ENCODE assay signal across 20 cellular contexts in the genomic region with DNA sequence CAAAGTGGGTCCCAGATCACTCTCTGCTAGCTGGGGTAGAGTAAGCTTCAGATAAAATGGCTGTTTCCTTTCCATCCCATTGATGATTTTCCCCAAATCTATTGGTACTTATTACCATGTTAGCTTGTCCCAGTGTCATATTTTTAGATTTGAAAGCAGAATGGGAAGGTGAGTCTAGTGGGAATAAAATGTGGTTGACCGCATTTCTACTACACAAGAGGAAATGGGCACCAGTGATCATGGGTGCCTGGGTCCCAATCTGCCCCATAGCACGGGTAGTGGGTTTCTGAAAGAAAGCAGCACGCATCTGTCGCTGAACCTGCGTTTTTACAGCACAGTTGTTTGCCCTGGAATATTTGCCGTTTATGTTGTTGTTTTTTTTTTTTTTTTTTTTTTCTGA.
"Had no signal": no experiment of that assay in that cellular context is flagged by ENCODE, and none has a peak within 500 bp of the region (broad histone marks: within the 10 kb centered on the region; RNA-seq: fewer than 3 reads in every experiment).

No MANE protein-coding gene starts in this region.

- H2AFZ ChIP-seq: neural progenitor cell had no signal

- H3K27me3 ChIP-seq: neural progenitor cell, transverse colon, vagina had no signal

- H3K27ac ChIP-seq: neural progenitor cell, vagina had no signal

- H3K36me3 Mint-ChIP-seq: activated CD8-positive, alpha-beta memory T cell treated with anti-CD3 and anti-CD28 coated beads, Interleukin-2, amount 10 ng/mL, durations not matched to agents 7 days and 5 days; activated naive CD8-positive, alpha-beta T cell; memory B cell had no signal

- FAIRE-seq: bronchial epithelial cell had no signal

- DNase-seq: activated B cell treated with CpG ODN at 0.5 μM for 24 hours; activated CD4-positive, alpha-beta memory T cell treated with anti-CD3 and anti-CD28 coated beads, Interleukin-2, amount 10 ng/mL, durations not matched to agents 7 days and 5 days; activated CD4-positive, alpha-beta T cell treated with anti-CD3 and anti-CD28 coated beads for 4 hours; activated CD8-positive, alpha-beta memory T cell treated with anti-CD3 and anti-CD28 coated beads, Interleukin-2, amount 10 ng/mL, durations not matched to agents 7 days and 5 days; cerebellar nuclear complex; cortex of kidney; effector CD8-positive, alpha-beta T cell; stimulated activated CD4-positive, alpha-beta T cell treated with anti-CD3 and anti-CD28 coated beads, Interleukin-12 subunit alpha, Interleukin-12 subunit beta, amount 100 ng/mL, for 4 hours; stimulated activated CD4-positive, alpha-beta T cell treated with anti-CD3 and anti-CD28 coated beads, Interleukin-1b, Interleukin-23, amount 100 ng/mL, for 48 hours; stimulated activated CD8-positive, alpha-beta memory T cell treated with anti-CD3 and anti-CD28 coated beads, Interleukin-4, amount 100 ng/mL, for 48 hours; stimulated activated naive CD4-positive, alpha-beta T cell treated with Interleukin-2 at 50 U/mL for 16 hours; substantia nigra; transverse colon had no signal

- H3K9me3 ChIP-seq: transverse colon, vagina had no signal

- H3K4me1 Mint-ChIP-seq: activated CD4-positive, alpha-beta memory T cell treated with anti-CD3 and anti-CD28 coated beads, Interleukin-2, amount 10 ng/mL, durations not matched to agents 7 days and 5 days; activated CD8-positive, alpha-beta memory T cell treated with anti-CD3 and anti-CD28 coated beads, Interleukin-2, amount 10 ng/mL, durations not matched to agents 7 days and 5 days had no signal

- H3K4me3 Mint-ChIP-seq: activated B cell treated with CpG ODN at 0.5 μM for 24 hours; activated CD4-positive, alpha-beta memory T cell treated with anti-CD3 and anti-CD28 coated beads, Interleukin-2, amount 10 ng/mL, durations not matched to agents 7 days and 5 days; activated CD8-positive, alpha-beta memory T cell treated with anti-CD3 and anti-CD28 coated beads, Interleukin-2, amount 10 ng/mL, durations not matched to agents 7 days and 5 days; activated naive CD8-positive, alpha-beta T cell; memory B cell; neural progenitor cell had no signal

- H3K9me3 Mint-ChIP-seq: activated CD4-positive, alpha-beta memory T cell treated with anti-CD3 and anti-CD28 coated beads, Interleukin-2, amount 10 ng/mL, durations not matched to agents 7 days and 5 days had no signal

- H3K4me3 ChIP-seq: neural progenitor cell, transverse colon, vagina had no signal

- H3K36me3 ChIP-seq: neural progenitor cell, transverse colon, vagina had no signal

- H3K27me3 Mint-ChIP-seq: activated CD8-positive, alpha-beta memory T cell treated with anti-CD3 and anti-CD28 coated beads, Interleukin-2, amount 10 ng/mL, durations not matched to agents 7 days and 5 days; progenitor cell of endocrine pancreas had no signal

- H3K9ac ChIP-seq: neural progenitor cell had no signal

- H3K4me2 ChIP-seq: neural progenitor cell had no signal

- ATAC-seq: activated CD8-positive, alpha-beta memory T cell treated with anti-CD3 and anti-CD28 coated beads, Interleukin-2, amount 10 ng/mL, durations not matched to agents 7 days and 5 days; esophagus mucosa had no signal

- H3K27ac Mint-ChIP-seq: activated B cell treated with CpG ODN at 0.5 μM for 24 hours; activated CD4-positive, alpha-beta memory T cell treated with anti-CD3 and anti-CD28 coated beads, Interleukin-2, amount 10 ng/mL, durations not matched to agents 7 days and 5 days; activated CD8-positive, alpha-beta memory T cell treated with anti-CD3 and anti-CD28 coated beads, Interleukin-2, amount 10 ng/mL, durations not matched to agents 7 days and 5 days; activated naive CD8-positive, alpha-beta T cell; memory B cell; neural progenitor cell; progenitor cell of endocrine pancreas had no signal
